In the genomic region with DNA sequence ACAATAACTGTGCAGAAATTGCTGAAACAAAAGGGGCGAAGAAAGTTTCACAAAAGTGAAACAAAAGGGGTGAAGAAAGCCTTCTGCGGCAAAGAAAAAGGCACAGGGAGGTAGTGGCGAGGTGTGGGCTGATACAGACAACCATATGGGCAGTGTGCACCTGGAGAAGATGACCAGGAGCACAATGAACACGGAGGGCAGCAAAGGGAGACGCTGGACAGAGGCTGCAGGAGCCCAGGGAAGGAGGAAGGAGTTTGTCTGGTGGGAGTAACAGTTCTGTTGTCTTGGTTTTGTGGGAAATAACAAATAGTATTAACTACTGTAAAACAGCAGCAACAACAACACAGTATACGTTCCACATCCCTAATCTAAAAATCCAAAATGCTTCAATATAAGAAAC, we compare ENCODE assay signal across 22 cellular contexts. TPM values are rescaled to one million over a fixed set of nuclear protein-coding genes. Genes with fewer than 3 reads are reported as not detected.
DNase-seq lines count a peak whose midpoint lies in the region; ATAC-seq and TF ChIP-seq lines count a peak whose summit lies in the region.
"Had no signal": no experiment of that assay in that cellular context is flagged by ENCODE, and none has a peak within 500 bp of the region (broad histone marks: within the 10 kb centered on the region; RNA-seq: fewer than 3 reads in every experiment).

No MANE protein-coding gene starts in this region.

- no peak for ATAC-seq in Right ventricle myocardium superior (ENCODE audit: poor library complexity)
- ATAC-seq in naive thymus-derived CD8-positive, alpha-beta T cell = no peak
- no peak for ATAC-seq in GM18868 (IDR thresholded peaks at IDR 0.05; ENCODE audit: unreplicated experiment)
- ATAC-seq in GM21723 (IDR thresholded peaks at IDR 0.05; ENCODE audit: unreplicated experiment) = no peak
- ATAC-seq: activated T-cell treated with anti-CD3 and anti-CD28 coated beads, Interleukin-2, amount 50 U/mL, for 4 hours; esophagus mucosa; Right ventricle myocardium inferior had no signal

- H3K36me3 Mint-ChIP-seq in activated naive CD8-positive, alpha-beta T cell treated with anti-CD3 and anti-CD28 coated beads for 36 hours = peaks cover 14% of the 10 kb centered on the region
- H3K36me3 Mint-ChIP-seq in naive thymus-derived CD8-positive, alpha-beta T cell = peaks cover 0 to 64% (median 20%) of the 10 kb centered on the region in 3 donors

- H3K4me3 Mint-ChIP-seq in activated naive CD8-positive, alpha-beta T cell treated with anti-CD3 and anti-CD28 coated beads for 36 hours = no peak overlapping the region
- H3K4me3 Mint-ChIP-seq in naive thymus-derived CD8-positive, alpha-beta T cell = no peak overlapping the region
- H3K4me3 Mint-ChIP-seq: activated CD4-positive, alpha-beta memory T cell treated with anti-CD3 and anti-CD28 coated beads for 36 hours; activated T-cell treated with anti-CD3 and anti-CD28 coated beads, Interleukin-2, amount 50 U/mL, for 4 hours had no signal

- H3K27ac ChIP-seq in right atrium auricular region = peak overlapping the region; percentile 2 to 91
- H3K27ac ChIP-seq: neutrophil, WERI-Rb-1 had no signal

- TF ChIP-seq CTCF in right atrium auricular region (IDR thresholded peaks at IDR 0.05) = no peak

- H3K27me3 ChIP-seq in right atrium auricular region = no peaks in the 10 kb centered on the region
- H3K27me3 ChIP-seq: neutrophil had no signal

- H3K9me3 Mint-ChIP-seq in activated naive CD8-positive, alpha-beta T cell treated with anti-CD3 and anti-CD28 coated beads for 36 hours = no peaks in the 10 kb centered on the region
- no peaks in the 10 kb centered on the region for H3K9me3 Mint-ChIP-seq in naive thymus-derived CD8-positive, alpha-beta T cell
- H3K9me3 Mint-ChIP-seq: activated CD4-positive, alpha-beta memory T cell treated with anti-CD3 and anti-CD28 coated beads for 36 hours; activated T-cell treated with anti-CD3 and anti-CD28 coated beads, Interleukin-2, amount 50 U/mL, for 4 hours had no signal

- no peak overlapping the region for H3K4me3 ChIP-seq in right atrium auricular region

- peaks cover 3% of the 10 kb centered on the region for H3K4me1 Mint-ChIP-seq in activated naive CD8-positive, alpha-beta T cell treated with anti-CD3 and anti-CD28 coated beads for 36 hours
- H3K4me1 Mint-ChIP-seq in naive thymus-derived CD8-positive, alpha-beta T cell = peaks cover 1 to 12% (median 7%) of the 10 kb centered on the region in 4 donors

- peaks cover 40% of the 10 kb centered on the region for H3K36me3 ChIP-seq in right atrium auricular region

- H3K27me3 Mint-ChIP-seq in activated naive CD8-positive, alpha-beta T cell treated with anti-CD3 and anti-CD28 coated beads for 36 hours = no peaks in the 10 kb centered on the region
- H3K27me3 Mint-ChIP-seq in naive thymus-derived CD8-positive, alpha-beta T cell = no peaks in the 10 kb centered on the region
- H3K27me3 Mint-ChIP-seq: activated CD4-positive, alpha-beta memory T cell treated with anti-CD3 and anti-CD28 coated beads for 36 hours had no signal

- peak overlapping the region; percentile 19 for H3K27ac Mint-ChIP-seq in activated naive CD8-positive, alpha-beta T cell treated with anti-CD3 and anti-CD28 coated beads for 36 hours
- H3K27ac Mint-ChIP-seq in naive thymus-derived CD8-positive, alpha-beta T cell = peak overlapping the region in 7 of 10 donors; percentile 35 to 91 (median 72)

- POLR2A ChIA-PET in naive thymus-derived CD8-positive, alpha-beta T cell (lab: Charles Lee) = interaction anchor here (1.1 to 1.4 kb wide), 2 partner anchors 10 to 43 kb away, joined by 4 read pairs; partner anchors contain the start of gene ESYT2

- no peaks in the 10 kb centered on the region for H3K9me3 ChIP-seq in right atrium auricular region
- H3K9me3 ChIP-seq: neutrophil had no signal

- peaks cover 0 to 15% of the 10 kb centered on the region in 2 donors for H3K4me1 ChIP-seq in right atrium auricular region

- intact Hi-C loops in Right ventricle myocardium superior (cut with DNase I) = no loop called here

- DNase-seq in right atrium auricular region (ENCODE audit: low spot score) = no peak
- DNase-seq in Right ventricle myocardium superior = no peak
- no peak for DNase-seq in activated naive CD8-positive, alpha-beta T cell treated with anti-CD3 and anti-CD28 coated beads for 36 hours
- no peak for DNase-seq in naive thymus-derived CD8-positive, alpha-beta T cell
- DNase-seq in T-helper 9 cell = no peak
- DNase-seq in occipital lobe (lab: John Stamatoyannopoulos, UW) = no peak
- DNase-seq: activated CD4-positive, alpha-beta memory T cell treated with anti-CD3 and anti-CD28 coated beads for 36 hours; activated T-cell treated with anti-CD3 and anti-CD28 coated beads, Interleukin-2, amount 50 U/mL, for 4 hours; DMS53; effector CD4-positive, alpha-beta T cell; glutamatergic neuron; Kasumi-1; midbrain; NCI-H1092; NCI-H526 treated with DMSO at 0.1 percent for 48 hours; stimulated activated CD4-positive, alpha-beta T cell treated with anti-CD3 and anti-CD28 coated beads, Interleukin-1b, Interleukin-23, amount 100 ng/mL, for 48 hours; WERI-Rb-1 had no signal

RNA-seq across cellular contexts. Expression of gene ESYT2, which starts 42.4 kb away (rescaled TPM):
- total RNA-seq in right atrium auricular region (10 to 100 TPM; 60.0 to 75.9 TPM), Right ventricle myocardium superior (43.8 TPM), occipital lobe (125 TPM)
- 10 to 100 TPM; 52.1 to 52.5 TPM for total RNA-seq in activated naive CD8-positive, alpha-beta T cell treated with anti-CD3 and anti-CD28 coated beads for 36 hours
- 100 to 1,000 TPM; 101 to 105 TPM for total RNA-seq in naive thymus-derived CD8-positive, alpha-beta T cell
- 10 to 100 TPM; 58.6 to 93.3 (median 79.8) TPM for polyA plus RNA-seq in naive thymus-derived CD8-positive, alpha-beta T cell
